ENCODE assay signal across 8 cellular contexts in genomic region chr15:85625856-85626255, GRCh38.
DNase-seq lines count a peak whose midpoint lies in the region; ATAC-seq and TF ChIP-seq lines count a peak whose summit lies in the region.

No MANE protein-coding gene starts in this region.

- peaks cover 63% of the 10 kb centered on the region for H3K4me1 Mint-ChIP-seq in T-helper 17 cell

- peak; percentile 89 for DNase-seq in HCEC 1CT
- DNase-seq in T-helper 17 cell: no peak
- DNase-seq in glomerular visceral epithelial cell (ENCODE audit: extremely low spot score): peak; percentile 10
- DNase-seq in vagina (ENCODE audit: extremely low spot score in 2 of 2): no peak
- no peak for DNase-seq in NCI-H1417 treated with DMSO at 0.1 percent for 48 hours (lab: John Stamatoyannopoulos, UW)
- DNase-seq in GM10248 (ENCODE audit: extremely low spot score): no peak
- no peak for DNase-seq in DMS79 (lab: John Stamatoyannopoulos, UW)

- H3K4me1 ChIP-seq in vagina: peaks cover 80% of the 10 kb centered on the region

- H3K36me3 ChIP-seq in vagina: peaks cover 0 to 3% of the 10 kb centered on the region in 2 donors

- TF ChIP-seq CTCF in vagina (IDR thresholded peaks at IDR 0.05) (no peak), GM10248 (IDR thresholded peaks at IDR 0.05; ENCODE audit: control extremely low read depth, extremely low read depth, low read depth, missing control alignments) (no peak)

- POLR2A ChIA-PET in GM10248 (lab: Yijun Ruan, JAX): no interaction called here

- peak overlapping the region; percentile 82 for H3K4me3 Mint-ChIP-seq in T-helper 17 cell

- H3K27me3 ChIP-seq in vagina: no peaks in the 10 kb centered on the region

- H3K27me3 Mint-ChIP-seq in T-helper 17 cell: no peaks in the 10 kb centered on the region

- H3K27ac Mint-ChIP-seq in T-helper 17 cell: no peak overlapping the region

- no peak overlapping the region for H3K4me3 ChIP-seq in vagina

- peaks cover 8% of the 10 kb centered on the region for H3K36me3 Mint-ChIP-seq in T-helper 17 cell (ENCODE audit: low read depth)

- H3K9me3 ChIP-seq in T-helper 17 cell (ENCODE audit: control insufficient read depth, low read length, poor library complexity, severe bottlenecking): no peaks in the 10 kb centered on the region
- no peaks in the 10 kb centered on the region for H3K9me3 ChIP-seq in vagina

- TF ChIP-seq POLR2A in GM18505 (IDR thresholded peaks at IDR 0.05; ENCODE audit: borderline replicate concordance, extremely low read depth, insufficient read depth, insufficient read length): no peak
- TF ChIP-seq POLR2A in vagina (IDR thresholded peaks at IDR 0.05): no peak

- ATAC-seq in GM18505 (IDR thresholded peaks at IDR 0.05; ENCODE audit: unreplicated experiment) (peak; percentile 80), T-helper 17 cell (peak; percentile 82)

- CTCF ChIA-PET in GM10248 (lab: Yijun Ruan, JAX): interaction anchor here (2.5 kb wide), 1 partner anchor 28 kb away, joined by 9 read pairs; no protein-coding TSS in a partner anchor

- intact Hi-C loops in vagina (cut with DNase I): no loop called here

- peak overlapping the region; percentile 18 for H3K27ac ChIP-seq in vagina

Comparison
In these comparisons a context has a peak if more than half of its experiments do, and no peak if none do; other contexts are left out.
1. DNase-seq: peak in HCEC 1CT (single experiment) and glomerular visceral epithelial cell (single experiment); none in T-helper 17 cell (0 of 3), vagina (0 of 2), NCI-H1417 treated with DMSO at 0.1 percent for 48 hours (single experiment), GM10248 (single experiment) and DMS79 (single experiment).